In the genomic region with DNA sequence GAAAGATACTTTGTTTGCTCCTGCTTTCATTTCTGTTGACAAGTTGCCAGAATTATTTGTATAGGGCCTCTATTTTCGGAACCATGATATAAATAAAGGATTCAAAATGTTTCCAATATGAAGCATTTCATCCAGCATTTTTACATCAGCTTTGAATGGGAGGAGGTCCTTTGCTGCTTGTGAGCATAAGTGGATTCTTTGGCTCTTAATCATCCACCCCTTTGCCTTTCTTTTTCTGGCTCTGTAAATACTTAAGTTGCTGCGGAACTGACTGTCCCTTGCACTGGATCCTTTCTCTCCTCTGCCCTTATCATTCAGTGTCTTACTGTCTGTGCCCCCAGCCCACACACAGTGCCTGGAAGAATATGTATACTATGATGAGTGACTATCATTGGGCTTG, we compare ENCODE assay signal across 10 cellular contexts.
DNase-seq lines count a peak whose midpoint lies in the region; ATAC-seq and TF ChIP-seq lines count a peak whose summit lies in the region.
"Had no signal": no experiment of that assay in that cellular context is flagged by ENCODE, and none has a peak within 500 bp of the region (broad histone marks: within the 10 kb centered on the region; RNA-seq: fewer than 3 reads in every experiment).

No MANE protein-coding gene starts in this region.

- peak; percentile 91 for DNase-seq in ELR (ENCODE audit: low read depth)
- DNase-seq in Panc1 (ENCODE audit: low read depth, low spot score), result peak; percentile 12
- DNase-seq in fibroblast of peridontal ligament (ENCODE audit: extremely low read depth), result peak; percentile 92
- peak; percentile 64 for DNase-seq in skeletal muscle cell (ENCODE audit: low read depth)
- DNase-seq in NCI-H774 (lab: John Stamatoyannopoulos, UW), result no peak
- DNase-seq in DMS 273 treated with DMSO at 0.1 percent for 48 hours (lab: John Stamatoyannopoulos, UW), result no peak
- DNase-seq: activated CD8-positive, alpha-beta memory T cell treated with anti-CD3 and anti-CD28 coated beads, Interleukin-2, amount 50 U/mL, for 48 hours; stimulated activated CD4-positive, alpha-beta T cell treated with anti-CD3 and anti-CD28 coated beads, Interleukin-2, amount 100 ng/mL, for 48 hours had no signal

- no peaks in the 10 kb centered on the region for H3K9me3 ChIP-seq in Panc1 (ENCODE audit: control insufficient read depth, insufficient read depth, low read depth, low read length)

- in situ Hi-C loops in Panc1 (cut with HindIII; ENCODE audit: low pct_unique_long_range_greater_than_20kb, low sequenced_read_pairs), result no loop called here

- BruUV-seq in Panc1 (replicated peaks; lab: Mats Ljungman, UMichigan), result no TSS peak

- no peak overlapping the region for H3K27ac ChIP-seq in Panc1 (ENCODE audit: low read length)

- ATAC-seq in Panc1, result no peak
- ATAC-seq in HG02642 (IDR thresholded peaks at IDR 0.05; ENCODE audit: poor library complexity, unreplicated experiment), result no peak
- no peak for ATAC-seq in GM21576 (IDR thresholded peaks at IDR 0.05; ENCODE audit: unreplicated experiment)

- TF ChIP-seq CTCF in Panc1 (IDR thresholded peaks at IDR 0.05), result no peak

- H3K27me3 ChIP-seq in Panc1 (ENCODE audit: control insufficient read depth, insufficient read depth, low read length), result no peaks in the 10 kb centered on the region

- CTCF ChIA-PET in Panc1 (lab: Charles Lee), result no interaction called here

- H3K4me3 ChIP-seq in Panc1 (ENCODE audit: low read depth in 2 of 2, low read length in 2 of 2) (no peak overlapping the region), skeletal muscle cell (ENCODE audit: low read depth, low read length) (no peak overlapping the region)

- no peaks in the 10 kb centered on the region; the same call in 1 of the 2 replicates for H3K36me3 ChIP-seq in Panc1 (ENCODE audit: control insufficient read depth, insufficient read depth, low read length)

- no peaks in the 10 kb centered on the region for H3K4me1 ChIP-seq in Panc1 (ENCODE audit: control insufficient read depth, insufficient read depth, low read length)

- POLR2A ChIA-PET in Panc1 (lab: Charles Lee), result no interaction called here

- intact Hi-C loops in Panc1 (cut with micrococcal nuclease; ENCODE audit: unreplicated experiment), result no loop called here

Comparison
In these comparisons a context has a peak if more than half of its experiments do, and no peak if none do; other contexts are left out.
1. DNase-seq: peak in ELR (single experiment), Panc1 (single experiment), fibroblast of peridontal ligament (single experiment) and skeletal muscle cell (single experiment); none in NCI-H774 (single experiment) and DMS 273 treated with DMSO at 0.1 percent for 48 hours (single experiment).